ENCODE assay signal across 15 cellular contexts in genomic region chr1:247966520-247967204, GRCh38. TPM values are rescaled to one million over a fixed set of nuclear protein-coding genes. Genes with fewer than 3 reads are reported as not detected.
DNase-seq lines count a peak whose midpoint lies in the region; ATAC-seq and TF ChIP-seq lines count a peak whose summit lies in the region.
"Had no signal": no experiment of that assay in that cellular context is flagged by ENCODE, and none has a peak within 500 bp of the region (broad histone marks: within the 10 kb centered on the region; RNA-seq: fewer than 3 reads in every experiment).

No MANE protein-coding gene starts in this region.

- CTCF ChIA-PET in GM10248 (lab: Yijun Ruan, JAX) = no interaction called here

- H3K4me3 ChIP-seq in left ventricle myocardium inferior = no peak overlapping the region
- H3K4me3 ChIP-seq: esophagus muscularis mucosa had no signal

- TF ChIP-seq CTCF in GM10248 (IDR thresholded peaks at IDR 0.05; ENCODE audit: control extremely low read depth, extremely low read depth, low read depth, missing control alignments) = no peak
- TF ChIP-seq CTCF in left ventricle myocardium inferior (IDR thresholded peaks at IDR 0.05; ENCODE audit: borderline replicate concordance) = no peak

- H3K4me1 ChIP-seq in left ventricle myocardium inferior = no peaks in the 10 kb centered on the region
- H3K4me1 ChIP-seq: esophagus muscularis mucosa had no signal

- no peaks in the 10 kb centered on the region for H3K27me3 ChIP-seq in left ventricle myocardium inferior (ENCODE audit: low read depth)
- H3K27me3 ChIP-seq: esophagus muscularis mucosa had no signal

- DNase-seq in GM10248 (ENCODE audit: extremely low spot score) (peak; percentile 5), left ventricle myocardium inferior (no peak), glomerular visceral epithelial cell (ENCODE audit: extremely low spot score) (no peak), D341Med (ENCODE audit: low spot score) (no peak), GOT3 (lab: John Stamatoyannopoulos, UW) (no peak)
- DNase-seq: naive thymus-derived CD4-positive, alpha-beta T cell; small intestine had no signal

- H3K9me3 ChIP-seq in left ventricle myocardium inferior (replicated peaks) = no peaks in the 10 kb centered on the region
- H3K9me3 ChIP-seq: esophagus muscularis mucosa had no signal

- POLR2A ChIA-PET in GM10248 (lab: Yijun Ruan, JAX) = no interaction called here

- intact Hi-C loops in left ventricle myocardium inferior (cut with micrococcal nuclease) = no loop called here

- H3K27ac ChIP-seq in left ventricle myocardium inferior (replicated peaks) = no peak overlapping the region
- H3K27ac ChIP-seq: esophagus muscularis mucosa, KMS-11 had no signal

- ATAC-seq in GM19452 (IDR thresholded peaks at IDR 0.05; ENCODE audit: unreplicated experiment) (peak; percentile 72), HG02884 (IDR thresholded peaks at IDR 0.05; ENCODE audit: unreplicated experiment) (peak; percentile 77), HG03558 (IDR thresholded peaks at IDR 0.05; ENCODE audit: extremely low read depth, unreplicated experiment) (peak; percentile 44)
- ATAC-seq: HCT116; naive thymus-derived CD4-positive, alpha-beta T cell; WTC11 had no signal

- H3K36me3 ChIP-seq in left ventricle myocardium inferior = no peaks in the 10 kb centered on the region
- H3K36me3 ChIP-seq: esophagus muscularis mucosa had no signal

RNA-seq across cellular contexts. Expression of gene OR2AK2, which starts 1.6 kb away (rescaled TPM):
- total RNA-seq in left ventricle myocardium inferior = not detected
- total RNA-seq: cardiac septum, esophagus muscularis mucosa, WTC11 had no signal

RNA-seq across cellular contexts. Expression of gene OR2L8, which starts 18.0 kb away (rescaled TPM):
- not detected for total RNA-seq in left ventricle myocardium inferior
- total RNA-seq: cardiac septum, esophagus muscularis mucosa, WTC11 had no signal

RNA-seq across cellular contexts. Expression of gene OR2AJ1, which starts 42.0 kb away (rescaled TPM):
- total RNA-seq in left ventricle myocardium inferior = not detected
- total RNA-seq: cardiac septum; esophagus muscularis mucosa; naive thymus-derived CD4-positive, alpha-beta T cell; WTC11 had no signal

RNA-seq across cellular contexts. Expression of gene OR2T8, which starts 46.6 kb away (rescaled TPM):
- total RNA-seq in left ventricle myocardium inferior = not detected
- total RNA-seq: cardiac septum; esophagus muscularis mucosa; naive thymus-derived CD4-positive, alpha-beta T cell; WTC11 had no signal

RNA-seq across cellular contexts. Expression of gene OR2L5, which starts 46.8 kb away (rescaled TPM):
- not detected for total RNA-seq in left ventricle myocardium inferior
- total RNA-seq: cardiac septum, esophagus muscularis mucosa, WTC11 had no signal
